In the genomic region with DNA sequence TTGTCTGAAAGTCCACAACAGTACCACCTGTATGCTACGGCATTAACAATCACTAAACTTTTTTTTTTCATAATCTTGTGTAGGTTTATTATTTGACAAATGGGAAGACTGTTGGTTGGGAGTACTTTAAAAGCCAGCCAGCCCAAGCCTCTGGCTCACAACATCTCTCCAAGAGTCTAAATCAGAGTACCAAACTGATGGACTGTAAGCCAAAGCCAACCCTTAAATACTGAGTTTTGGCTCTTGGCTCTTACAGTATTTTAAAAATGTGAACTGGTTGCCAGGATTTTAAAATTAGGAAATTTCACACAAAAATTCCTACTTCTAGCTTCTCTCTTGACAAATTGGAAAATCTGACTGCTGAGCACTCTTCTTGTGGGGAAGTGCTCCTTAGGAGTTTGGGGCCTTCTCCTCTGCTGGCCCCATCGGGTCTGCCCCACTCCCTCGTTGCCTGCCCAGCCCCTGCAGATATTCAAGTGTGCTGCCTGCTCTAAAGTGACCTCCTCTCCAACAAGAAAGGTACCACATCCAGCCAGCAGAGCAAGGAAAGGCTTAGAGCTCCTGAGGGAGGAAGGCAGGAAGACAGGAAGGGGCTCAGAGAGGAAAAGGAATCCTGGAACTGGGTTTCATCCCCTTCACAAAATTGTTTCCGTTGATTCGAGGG, we compare ENCODE assay signal across 13 cellular contexts.
"Had no signal": no experiment of that assay in that cellular context is flagged by ENCODE, and none has a peak within 500 bp of the region (broad histone marks: within the 10 kb centered on the region; RNA-seq: fewer than 3 reads in every experiment).

No MANE protein-coding gene starts in this region.

- FAIRE-seq: islet of Langerhans had no signal

- H3K27ac ChIP-seq: colonic mucosa, epithelial cell of prostate, left lung, ovary, upper lobe of left lung had no signal

- H3K4me3 ChIP-seq: colonic mucosa, left lung, ovary, upper lobe of left lung had no signal

- H3K4me1 ChIP-seq: colonic mucosa, upper lobe of left lung had no signal

- H3K9me3 ChIP-seq: colonic mucosa, left lung, ovary, upper lobe of left lung had no signal

- DNase-seq: activated CD4-positive, CD25-positive, alpha-beta regulatory T cell; activated naive CD4-positive, alpha-beta T cell treated with anti-CD3 and anti-CD28 coated beads, Interleukin-2, amount 10 ng/mL, durations not matched to agents 7 days and 5 days; caudate nucleus; colonic mucosa; effector memory CD8-positive, alpha-beta T cell; glutamatergic neuron; left lung; mesenchymal stem cell; ovary; upper lobe of left lung had no signal

- ATAC-seq: effector memory CD8-positive, alpha-beta T cell; left lung; stimulated activated memory B cell treated with anti-CD40 and anti-IgM and Interleukin-4, amounts not matched to agents 10 μg/mL and 1 μg/mL and 100 μg/mL, for 72 hours had no signal

- H3K36me3 ChIP-seq: colonic mucosa, ovary had no signal

- H3K27me3 ChIP-seq: colonic mucosa, left lung, ovary, upper lobe of left lung had no signal
